ENCODE assay signal across 8 cellular contexts in genomic region chr1:175373786-175374623, GRCh38.
A peak's percentile ranks its signal among the peaks of the same experiment; 100 is the strongest.
DNase-seq lines count a peak whose midpoint lies in the region; ATAC-seq and TF ChIP-seq lines count a peak whose summit lies in the region.

No MANE protein-coding gene starts in this region.

- H3K4me3 ChIP-seq in gastroesophageal sphincter, result no peak overlapping the region

- H3K27ac ChIP-seq in gastroesophageal sphincter, result no peak overlapping the region

- H3K36me3 ChIP-seq in gastroesophageal sphincter, result no peaks in the 10 kb centered on the region

- 52 to 75% methylated on average over 3 to 4 of the region's 14 CpGs for WGBS in gastroesophageal sphincter (ENCODE audit: low coverage in 1 of 2), 2 donors

- peaks cover 0 to 3% (median 0%) of the 10 kb centered on the region in 3 donors for H3K4me1 ChIP-seq in gastroesophageal sphincter

- TF ChIP-seq CTCF in gastroesophageal sphincter (IDR thresholded peaks at IDR 0.05), result peak in 3 of 4 experiments; percentile 9 to 66 (median 45)

- ATAC-seq in HG02852 (IDR thresholded peaks at IDR 0.05; ENCODE audit: unreplicated experiment), result peak; percentile 61
- no peak for ATAC-seq in gastroesophageal sphincter
- ATAC-seq in GM21786 (IDR thresholded peaks at IDR 0.05; ENCODE audit: unreplicated experiment), result no peak

- DNase-seq in activated CD8-positive, alpha-beta memory T cell treated with anti-CD3 and anti-CD28 coated beads, Interleukin-2, amount 50 U/mL, for 48 hours, result peak; percentile 57
- DNase-seq in activated CD8-positive, alpha-beta memory T cell treated with anti-CD3 and anti-CD28 coated beads for 24 hours, result no peak
- peak; percentile 6 for DNase-seq in SW480 (ENCODE audit: low spot score)
- DNase-seq in retina, result peak; percentile 78
- DNase-seq in activated CD4-positive, CD25-positive, alpha-beta regulatory T cell treated with anti-CD3 and anti-CD28 coated beads, Interleukin-2, amount 50 U/mL, for 72 hours, result no peak

- peaks cover 18% of the 10 kb centered on the region for H3K27me3 ChIP-seq in gastroesophageal sphincter

- H3K9me3 ChIP-seq in gastroesophageal sphincter, result no peaks in the 10 kb centered on the region

- no peak for TF ChIP-seq POLR2A in gastroesophageal sphincter (IDR thresholded peaks at IDR 0.05)

- TF ChIP-seq EP300 in gastroesophageal sphincter (IDR thresholded peaks at IDR 0.05), result no peak

Comparison
In these comparisons a context has a peak if more than half of its experiments do, and no peak if none do; other contexts are left out.
1. DNase-seq: peak in activated CD8-positive, alpha-beta memory T cell treated with anti-CD3 and anti-CD28 coated beads, Interleukin-2, amount 50 U/mL, for 48 hours (single experiment), SW480 (single experiment) and retina (single experiment); none in activated CD8-positive, alpha-beta memory T cell treated with anti-CD3 and anti-CD28 coated beads for 24 hours (single experiment) and activated CD4-positive, CD25-positive, alpha-beta regulatory T cell treated with anti-CD3 and anti-CD28 coated beads, Interleukin-2, amount 50 U/mL, for 72 hours (single experiment).